Comparison of ENCODE assay signal across 1 cellular context in the genomic region with DNA sequence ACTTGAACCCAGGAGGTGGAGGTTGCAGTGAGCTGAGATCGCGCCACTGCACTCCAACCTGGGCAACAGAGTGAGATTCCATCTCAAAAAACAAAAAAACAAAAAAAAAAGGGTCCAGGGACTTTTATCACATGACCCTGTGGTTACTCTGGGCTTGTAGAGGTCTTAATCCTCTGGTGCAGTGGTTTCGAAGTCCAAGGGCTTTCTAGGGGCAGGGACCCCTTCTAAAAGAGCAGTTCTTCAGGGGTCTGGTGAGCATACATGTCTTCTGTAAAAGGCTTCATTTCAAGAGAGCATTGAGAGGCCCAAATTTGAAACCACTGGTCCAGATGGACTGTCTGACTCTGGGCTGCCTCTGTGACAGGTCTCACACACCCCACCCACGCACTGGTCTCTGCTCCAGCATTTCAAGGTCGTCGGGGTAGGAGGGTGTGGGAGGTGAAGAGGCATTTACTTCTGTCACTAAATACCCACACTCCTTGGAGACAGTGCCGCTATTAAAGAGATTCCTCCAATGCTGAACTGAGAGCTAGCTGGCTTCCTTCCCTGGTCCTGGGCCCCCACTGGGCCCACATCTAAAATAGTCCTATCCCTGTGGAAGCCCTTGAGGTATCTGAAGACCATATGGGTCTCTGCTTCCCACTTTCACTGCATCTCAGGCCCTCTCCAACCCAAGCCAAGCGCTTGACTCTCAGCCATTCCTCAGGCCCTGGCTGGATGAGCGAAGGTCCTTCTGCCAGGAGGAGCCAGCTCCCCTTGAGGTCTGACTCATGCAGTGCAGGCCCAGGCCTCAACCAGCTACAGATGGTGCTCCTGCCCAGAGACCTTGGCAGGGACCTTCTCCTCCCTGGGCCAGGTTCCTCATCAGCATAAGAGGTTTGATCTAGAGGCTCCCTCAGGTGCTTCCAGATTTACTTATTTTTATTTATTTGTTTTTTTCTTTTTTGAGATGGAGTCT.
TF ChIP-seq lines count a peak whose summit lies in the region.

No MANE protein-coding gene starts in this region.

TF ChIP-seq in WTC11, 78 proteins besides CTCF, POLR2A, EP300 and RAD21 (continued from another document):
- TF ChIP-seq E2F1 (CRISPR knock-in tag; IDR thresholded peaks at IDR 0.05) (no peak), ZBTB43 (CRISPR knock-in tag; IDR thresholded peaks at IDR 0.05) (no peak), CREM (CRISPR knock-in tag; IDR thresholded peaks at IDR 0.05) (no peak)
